In the genomic region with DNA sequence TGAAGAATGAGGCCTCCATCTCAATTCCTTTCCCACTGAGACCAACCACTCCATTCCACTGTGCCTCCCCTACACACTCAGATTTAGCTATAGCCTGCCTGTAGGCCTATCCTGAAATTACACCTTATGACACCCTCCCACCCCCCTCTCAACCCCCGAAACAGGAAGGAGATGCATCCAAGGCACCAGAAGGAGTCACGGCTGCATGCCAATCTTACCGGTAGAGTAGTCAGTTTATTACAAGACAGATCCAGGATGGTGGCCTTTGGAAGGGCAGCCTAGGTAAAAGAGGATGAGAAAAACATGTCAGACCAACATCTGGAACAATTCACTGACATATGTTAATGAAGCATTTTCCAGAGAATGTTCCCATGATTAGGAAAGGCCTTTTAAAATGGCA, we compare ENCODE assay signal across 12 cellular contexts. TPM values are rescaled to one million over a fixed set of nuclear protein-coding genes. Genes with fewer than 3 reads are reported as not detected.
DNase-seq lines count a peak whose midpoint lies in the region; ATAC-seq, FAIRE-seq and TF ChIP-seq lines count a peak whose summit lies in the region.
"Had no signal": no experiment of that assay in that cellular context is flagged by ENCODE, and none has a peak within 500 bp of the region (broad histone marks: within the 10 kb centered on the region; RNA-seq: fewer than 3 reads in every experiment).

No MANE protein-coding gene starts in this region.

- H2BK20ac ChIP-seq in IMR-90 (ENCODE audit: low read depth, low read length): no peak overlapping the region

- H3K9me3 ChIP-seq in CD8-positive, alpha-beta T cell (ENCODE audit: low read length): no peaks in the 10 kb centered on the region
- H3K9me3 ChIP-seq in IMR-90 (ENCODE audit: control insufficient read depth, insufficient read depth, low read length): 0 out of 2 replicates have a peak, but pooled peaks cover 2% of the 10 kb centered on the region
- H3K9me3 ChIP-seq in astrocyte (ENCODE audit: insufficient read depth, low read depth, low read length): no peaks in the 10 kb centered on the region

- no CpG with 5 or more reads among the region's 3 CpGs for WGBS in IMR-90 (ENCODE audit: extremely low coverage in 2 of 2, insufficient read length in 1 of 2), 2 experiments

- H2BK15ac ChIP-seq in IMR-90 (ENCODE audit: low read depth, low read length): no peak overlapping the region

- no peak for TF ChIP-seq POLR2A in IMR-90 (IDR thresholded peaks at IDR 0.05; ENCODE audit: low read depth, low read length)

- H2AK5ac ChIP-seq in IMR-90 (ENCODE audit: low read depth, low read length): no peak overlapping the region

- POLR2A ChIA-PET in CD8-positive, alpha-beta T cell (lab: Charles Lee): no interaction called here
- POLR2A ChIA-PET in IMR-90 (lab: Charles Lee; ENCODE audit: unreplicated experiment): no interaction called here

- H3K36me3 ChIP-seq in CD8-positive, alpha-beta T cell (ENCODE audit: insufficient read depth, low read length): peaks cover 34% of the 10 kb centered on the region
- H3K36me3 ChIP-seq in IMR-90 (ENCODE audit: control insufficient read depth, insufficient read depth, low read length) (peaks cover 45% of the 10 kb centered on the region), astrocyte (ENCODE audit: insufficient read depth, low read length) (peaks cover 49% of the 10 kb centered on the region)

- CTCF ChIA-PET in CD8-positive, alpha-beta T cell (lab: Charles Lee): interaction anchor here (0.6 kb wide), 2 partner anchors 33 to 391 kb away, joined by 3 read pairs; no protein-coding TSS in a partner anchor
- CTCF ChIA-PET in IMR-90 (lab: Yijun Ruan, JAX): no interaction called here

- H3K4me2 ChIP-seq in IMR-90 (ENCODE audit: low read depth, low read length) (peak overlapping the region; percentile 34), astrocyte (ENCODE audit: low read length) (peak overlapping the region; percentile 98)

- ATAC-seq in CD8-positive, alpha-beta T cell: no peak
- ATAC-seq in IMR-90 (ENCODE audit: low read depth) (no peak), naive B cell (ENCODE audit: low read depth in 2 of 2) (no peak)
- ATAC-seq: left colon had no signal

- H3K4me3 Mint-ChIP-seq in CD8-positive, alpha-beta T cell: peak overlapping the region; percentile 37
- H3K4me3 Mint-ChIP-seq in astrocyte (ENCODE audit: unreplicated experiment) (peak overlapping the region; percentile 99), naive B cell (peak overlapping the region in 6 of 8 donors; percentile 60 to 90 (median 74))

- H2AFZ ChIP-seq in IMR-90 (replicated peaks; ENCODE audit: low read length, poor library complexity) (no peak overlapping the region), astrocyte (ENCODE audit: low read depth, low read length) (no peak overlapping the region)

- H4K8ac ChIP-seq in IMR-90 (ENCODE audit: low read depth in 2 of 2, low read length in 2 of 2): no peak overlapping the region

- dilution Hi-C loops in IMR-90 (cut with HindIII; ENCODE audit: low sequenced_read_pairs, unreplicated experiment): no loop called here

- in situ Hi-C loops in IMR-90 (cut with MboI; ENCODE audit: low sequenced_read_pairs): no loop called here

- no peak for TF ChIP-seq CTCF in CD8-positive, alpha-beta T cell (IDR thresholded peaks at IDR 0.05)
- TF ChIP-seq CTCF in IMR-90 (conservative IDR thresholded peaks at IDR 0.05; ENCODE audit: low read depth, low read length) (no peak), astrocyte (IDR thresholded peaks at IDR 0.05; ENCODE audit: insufficient read depth, low read depth, low read length) (no peak)

- no peak overlapping the region for H3K4ac ChIP-seq in IMR-90 (ENCODE audit: low read depth, low read length)

- H3K9me3 Mint-ChIP-seq in CD8-positive, alpha-beta T cell: no peaks in the 10 kb centered on the region
- H3K9me3 Mint-ChIP-seq in astrocyte (ENCODE audit: unreplicated experiment): no peaks in the 10 kb centered on the region
- peaks cover 0 to 3% (median 0%) of the 10 kb centered on the region in 7 donors for H3K9me3 Mint-ChIP-seq in naive B cell

- no peak overlapping the region for H2BK120ac ChIP-seq in IMR-90 (ENCODE audit: low read depth, low read length)

- H3K4me1 Mint-ChIP-seq in CD8-positive, alpha-beta T cell (ENCODE audit: low read depth): peaks cover 40% of the 10 kb centered on the region
- H3K4me1 Mint-ChIP-seq in astrocyte (ENCODE audit: low read depth, unreplicated experiment) (peaks cover 10% of the 10 kb centered on the region), naive B cell (peaks cover 33 to 56% (median 37%) of the 10 kb centered on the region in 3 donors)

- peaks cover 60% of the 10 kb centered on the region for H3K36me3 Mint-ChIP-seq in CD8-positive, alpha-beta T cell
- H3K36me3 Mint-ChIP-seq in astrocyte (ENCODE audit: low read depth, unreplicated experiment) (peaks cover 18% of the 10 kb centered on the region), naive B cell (peaks cover 7 to 17% of the 10 kb centered on the region in 2 donors)

- H4K20me1 ChIP-seq in IMR-90 (ENCODE audit: insufficient read depth, low read length): peaks cover 55% of the 10 kb centered on the region
- H4K20me1 ChIP-seq in astrocyte (ENCODE audit: insufficient read depth, low read length): peaks cover 72% of the 10 kb centered on the region

- H3K4me3 ChIP-seq in CD8-positive, alpha-beta T cell (ENCODE audit: low read depth, low read length): no peak overlapping the region
- H3K4me3 ChIP-seq in IMR-90 (ENCODE audit: insufficient read depth, low read depth, low read length) (no peak overlapping the region), astrocyte (ENCODE audit: insufficient read depth, low read depth, low read length) (peak overlapping the region; percentile 99)

- no peak overlapping the region for H3K9ac ChIP-seq in IMR-90 (ENCODE audit: low read depth, low read length)
- H3K9ac ChIP-seq in astrocyte (ENCODE audit: low read length): peak overlapping the region; percentile 99

- H3K9me1 ChIP-seq in IMR-90 (ENCODE audit: insufficient read depth, low read length): peaks cover 16% of the 10 kb centered on the region; the same call in 1 of the 2 replicates

- peaks cover 73% of the 10 kb centered on the region for H3K79me2 ChIP-seq in astrocyte (ENCODE audit: insufficient read depth, low read length)

- H3K56ac ChIP-seq in IMR-90 (ENCODE audit: extremely low read depth, insufficient read depth, low read length): no peak overlapping the region

- TF ChIP-seq RAD21 in IMR-90 (IDR thresholded peaks at IDR 0.05; ENCODE audit: low read length): no peak

- no peak overlapping the region for H3K27ac ChIP-seq in CD8-positive, alpha-beta T cell (ENCODE audit: low read depth, low read length)
- no peak overlapping the region for H3K27ac ChIP-seq in IMR-90 (ENCODE audit: insufficient read depth, low read length)
- no peak overlapping the region for H3K27ac ChIP-seq in astrocyte (ENCODE audit: low read depth, low read length)

- BruUV-seq in IMR-90 (replicated peaks; lab: Mats Ljungman, UMichigan): no TSS peak

- H2BK5ac ChIP-seq in IMR-90 (ENCODE audit: low read depth, low read length, poor library complexity, severe bottlenecking): no peak overlapping the region

- H3K14ac ChIP-seq in IMR-90 (replicated peaks; ENCODE audit: low read depth, low read length): no peak overlapping the region

- H3K27me3 Mint-ChIP-seq in CD8-positive, alpha-beta T cell (ENCODE audit: low read depth): no peaks in the 10 kb centered on the region
- no peaks in the 10 kb centered on the region for H3K27me3 Mint-ChIP-seq in astrocyte (ENCODE audit: low read depth, unreplicated experiment)
- H3K27me3 Mint-ChIP-seq in naive B cell: no peaks in the 10 kb centered on the region

- H3K18ac ChIP-seq in IMR-90 (ENCODE audit: low read depth, low read length): no peak overlapping the region

- no peak for DNase-seq in CD8-positive, alpha-beta T cell
- DNase-seq in IMR-90: no peak
- no peak for DNase-seq in astrocyte (ENCODE audit: low read depth)
- DNase-seq in naive B cell: no peak
- DNase-seq in stimulated activated CD8-positive, alpha-beta memory T cell treated with anti-CD3 and anti-CD28 coated beads, Interleukin-4, amount 100 ng/mL, for 48 hours: no peak
- DNase-seq in urothelium cell line (ENCODE audit: low spot score): no peak
- DNase-seq in NCI-H510A treated with DMSO at 0.1 percent for 48 hours (lab: John Stamatoyannopoulos, UW): no peak
- no peak for DNase-seq in SHP77 treated with DMSO at 0.1 percent for 48 hours (lab: John Stamatoyannopoulos, UW)
- DNase-seq: HCEC 1CT; left colon; NCI-H1105; NK-92 treated with Interleukin-12 subunit alpha and Interleukin-12 subunit beta, amount 100 ng/mL, for 24 hours had no signal

- H2AK9ac ChIP-seq in IMR-90 (replicated peaks; ENCODE audit: low read depth, low read length, poor library complexity): no peak overlapping the region

- intact Hi-C loops in CD8-positive, alpha-beta T cell (cut with DNase I, micrococcal nuclease): loop anchor here in 1 of 2 experiments (5.0 kb wide), 1 partner anchor 32 kb away; no protein-coding TSS in a partner anchor
- intact Hi-C loops in IMR-90 (cut with micrococcal nuclease): no loop called here

- H3K23ac ChIP-seq in IMR-90 (ENCODE audit: low read depth, low read length): no peak overlapping the region

- peaks cover 22% of the 10 kb centered on the region for H3K4me1 ChIP-seq in CD8-positive, alpha-beta T cell (ENCODE audit: insufficient read depth, low read length)
- H3K4me1 ChIP-seq in IMR-90 (ENCODE audit: control insufficient read depth, insufficient read depth, low read length): peaks cover 4% of the 10 kb centered on the region
- H3K4me1 ChIP-seq in astrocyte (ENCODE audit: insufficient read depth, low read length): peaks cover 19% of the 10 kb centered on the region

- peaks cover 41 to 55% of the 10 kb centered on the region in 2 experiments for H3K79me1 ChIP-seq in IMR-90 (ENCODE audit: low read depth in 1 of 2, low read length in 2 of 2)

- no peak overlapping the region for H3K27ac Mint-ChIP-seq in CD8-positive, alpha-beta T cell
- H3K27ac Mint-ChIP-seq in astrocyte (ENCODE audit: unreplicated experiment) (no peak overlapping the region), naive B cell (peak overlapping the region in 3 of 6 donors; percentile 26 to 91 (median 45))

- no peak overlapping the region for H4K91ac ChIP-seq in IMR-90 (ENCODE audit: insufficient read depth, low read depth, low read length)

- H3K27me3 ChIP-seq in CD8-positive, alpha-beta T cell (ENCODE audit: insufficient read depth, low read length): no peaks in the 10 kb centered on the region
- H3K27me3 ChIP-seq in IMR-90 (ENCODE audit: control insufficient read depth, insufficient read depth, low read length) (no peaks in the 10 kb centered on the region), astrocyte (ENCODE audit: insufficient read depth, low read length) (no peaks in the 10 kb centered on the region)

- FAIRE-seq in astrocyte (lab: Jason Lieb, UNC): no peak
- FAIRE-seq in urothelium cell line (lab: Jason Lieb, UNC): no peak

- H4K5ac ChIP-seq in IMR-90 (ENCODE audit: low read depth, low read length): no peak overlapping the region

RNA-seq across cellular contexts. Expression of gene LRRC59, which starts 2.6 kb away (rescaled TPM):
- 10 to 100 TPM; 59.1 to 59.9 TPM for total RNA-seq in CD8-positive, alpha-beta T cell
- total RNA-seq in IMR-90 (2012; rRNA removed) (233 and 241 TPM in 2 replicates), astrocyte (180 and 185 TPM in 2 replicates)
- polyA plus RNA-seq in IMR-90 (2012; rRNA removed) (134 and 139 TPM in 2 replicates), naive B cell (ENCODE audit: low read depth in 6 of 6) (10 to 100 TPM; 15.4 to 29.2 (median 20.0) TPM)
- polyA plus RNA-seq in IMR-90 (2012; cell fraction: cytosol; rRNA removed): 90.9 and 114 TPM in 2 replicates
- polyA plus RNA-seq in IMR-90 (2012; cell fraction: nucleus; rRNA removed; ENCODE audit: low replicate concordance): 56.5 and 96.2 TPM in 2 replicates

RNA-seq across cellular contexts. Expression of gene EME1, which starts 21.7 kb away (rescaled TPM):
- under 1 TPM; 0.53 to 0.60 TPM for total RNA-seq in CD8-positive, alpha-beta T cell
- total RNA-seq in IMR-90 (2012; rRNA removed) (8.9 and 9.1 TPM in 2 replicates), astrocyte (3.0 and 3.1 TPM in 2 replicates)
- polyA plus RNA-seq in IMR-90 (2012; rRNA removed) (9.4 and 10.1 TPM in 2 replicates), naive B cell (ENCODE audit: low read depth in 6 of 6) (under 1 TPM in 4 of 6 donors, not detected in 2; 0.36 to 0.87 (median 0.59) TPM)
- 1.4 and 4.8 TPM in 2 replicates for polyA plus RNA-seq in IMR-90 (2012; cell fraction: cytosol; rRNA removed)
- polyA plus RNA-seq in IMR-90 (2012; cell fraction: nucleus; rRNA removed; ENCODE audit: low replicate concordance): 20.8 and 44.5 TPM in 2 replicates

RNA-seq across cellular contexts. Expression of gene MRPL27, which starts 21.7 kb away (rescaled TPM):
- total RNA-seq in CD8-positive, alpha-beta T cell: 10 to 100 TPM; 28.6 to 30.8 TPM
- total RNA-seq in IMR-90 (2012; rRNA removed) (152 and 202 TPM in 2 replicates), astrocyte (57.3 and 60.3 TPM in 2 replicates)
- polyA plus RNA-seq in IMR-90 (2012; rRNA removed) (156 and 176 TPM in 2 replicates), naive B cell (ENCODE audit: low read depth in 6 of 6) (10 to 100 TPM; 46.6 to 62.9 (median 50.4) TPM)
- 138 and 201 TPM in 2 replicates for polyA plus RNA-seq in IMR-90 (2012; cell fraction: cytosol; rRNA removed)
- 60.7 and 89.8 TPM in 2 replicates for polyA plus RNA-seq in IMR-90 (2012; cell fraction: nucleus; rRNA removed; ENCODE audit: low replicate concordance)

RNA-seq across cellular contexts. Expression of gene ACSF2, which starts 31.3 kb away (rescaled TPM):
- total RNA-seq in CD8-positive, alpha-beta T cell: 10 to 100 TPM; 12.5 to 12.9 TPM
- total RNA-seq in IMR-90 (2012; rRNA removed) (15.0 and 18.5 TPM in 2 replicates), astrocyte (28.3 and 43.3 TPM in 2 replicates)
- polyA plus RNA-seq in IMR-90 (2012; rRNA removed) (26.8 and 27.2 TPM in 2 replicates), naive B cell (ENCODE audit: low read depth in 6 of 6) (1 to 10 TPM; 3.3 to 9.1 (median 5.2) TPM)
- polyA plus RNA-seq in IMR-90 (2012; cell fraction: cytosol; rRNA removed): 12.2 and 22.9 TPM in 2 replicates
- polyA plus RNA-seq in IMR-90 (2012; cell fraction: nucleus; rRNA removed; ENCODE audit: low replicate concordance): 103 and 117 TPM in 2 replicates

RNA-seq across cellular contexts. Expression of gene XYLT2, which starts 48.8 kb away (rescaled TPM):
- 1 to 10 TPM; 9.0 to 9.4 TPM for total RNA-seq in CD8-positive, alpha-beta T cell
- total RNA-seq in IMR-90 (2012; rRNA removed) (31.9 and 35.0 TPM in 2 replicates), astrocyte (41.0 and 47.3 TPM in 2 replicates)
- polyA plus RNA-seq in IMR-90 (2012; rRNA removed) (27.7 and 35.7 TPM in 2 replicates), naive B cell (ENCODE audit: low read depth in 6 of 6) (10 to 100 TPM in 2 of 6 donors, 1 to 10 TPM in 4; 5.7 to 14.0 (median 9.5) TPM)
- polyA plus RNA-seq in IMR-90 (2012; cell fraction: cytosol; rRNA removed): 20.7 and 31.6 TPM in 2 replicates
- polyA plus RNA-seq in IMR-90 (2012; cell fraction: nucleus; rRNA removed; ENCODE audit: low replicate concordance): 39.1 and 85.9 TPM in 2 replicates

Comparison
In these comparisons a context has a peak if more than half of its experiments do, and no peak if none do; other contexts are left out.
1. H3K4me3 Mint-ChIP-seq: peak in every context shown above with its lines; median percentile 99 in astrocyte; 74 in naive B cell; 37 in CD8-positive, alpha-beta T cell.